ENCODE assay signal across 1 cellular context in the genomic region with DNA sequence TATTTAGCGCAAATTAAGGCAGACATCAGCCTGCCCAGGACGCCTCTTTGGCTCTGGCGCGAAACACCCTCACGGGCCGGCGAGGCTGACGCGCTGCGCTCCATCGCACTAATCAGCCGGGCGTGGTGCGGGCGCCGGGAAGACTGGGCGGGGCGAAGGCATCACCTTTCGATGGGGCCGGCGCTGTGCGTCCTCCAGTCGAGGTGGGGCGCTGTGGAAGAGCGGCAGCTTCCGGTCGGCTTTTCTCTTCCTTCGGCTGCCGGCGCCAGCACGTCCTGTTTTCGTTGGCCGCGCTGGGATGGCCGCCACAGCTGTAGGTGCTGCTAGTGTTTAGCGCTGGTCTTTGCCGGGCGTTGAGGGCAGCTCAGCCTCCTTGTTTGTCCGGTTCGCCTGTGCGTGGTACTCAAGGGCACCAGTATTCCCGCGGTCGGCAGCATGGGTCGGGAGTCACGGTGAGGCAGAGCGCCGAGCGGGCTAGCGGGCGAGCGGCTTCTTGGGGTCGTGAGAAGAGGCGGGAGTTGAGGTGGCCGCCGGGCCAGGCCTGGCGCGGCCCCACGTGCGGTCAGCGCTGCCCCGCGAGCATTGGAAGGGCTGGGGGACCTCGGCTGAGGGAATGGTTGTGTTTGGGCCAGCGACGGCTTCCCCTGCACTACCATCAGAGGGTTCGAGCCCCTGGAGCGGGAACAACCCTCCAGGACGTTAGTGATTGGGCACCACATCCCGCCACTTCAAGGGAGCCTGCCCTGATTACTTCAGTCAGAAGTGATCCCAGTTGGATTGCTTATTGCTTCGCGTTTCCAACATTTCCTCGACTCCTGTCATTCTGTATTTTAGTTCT.
A peak's percentile ranks its signal among the peaks of the same experiment; 100 is the strongest.
TF ChIP-seq lines count a peak whose summit lies in the region.

A gene with protein sequence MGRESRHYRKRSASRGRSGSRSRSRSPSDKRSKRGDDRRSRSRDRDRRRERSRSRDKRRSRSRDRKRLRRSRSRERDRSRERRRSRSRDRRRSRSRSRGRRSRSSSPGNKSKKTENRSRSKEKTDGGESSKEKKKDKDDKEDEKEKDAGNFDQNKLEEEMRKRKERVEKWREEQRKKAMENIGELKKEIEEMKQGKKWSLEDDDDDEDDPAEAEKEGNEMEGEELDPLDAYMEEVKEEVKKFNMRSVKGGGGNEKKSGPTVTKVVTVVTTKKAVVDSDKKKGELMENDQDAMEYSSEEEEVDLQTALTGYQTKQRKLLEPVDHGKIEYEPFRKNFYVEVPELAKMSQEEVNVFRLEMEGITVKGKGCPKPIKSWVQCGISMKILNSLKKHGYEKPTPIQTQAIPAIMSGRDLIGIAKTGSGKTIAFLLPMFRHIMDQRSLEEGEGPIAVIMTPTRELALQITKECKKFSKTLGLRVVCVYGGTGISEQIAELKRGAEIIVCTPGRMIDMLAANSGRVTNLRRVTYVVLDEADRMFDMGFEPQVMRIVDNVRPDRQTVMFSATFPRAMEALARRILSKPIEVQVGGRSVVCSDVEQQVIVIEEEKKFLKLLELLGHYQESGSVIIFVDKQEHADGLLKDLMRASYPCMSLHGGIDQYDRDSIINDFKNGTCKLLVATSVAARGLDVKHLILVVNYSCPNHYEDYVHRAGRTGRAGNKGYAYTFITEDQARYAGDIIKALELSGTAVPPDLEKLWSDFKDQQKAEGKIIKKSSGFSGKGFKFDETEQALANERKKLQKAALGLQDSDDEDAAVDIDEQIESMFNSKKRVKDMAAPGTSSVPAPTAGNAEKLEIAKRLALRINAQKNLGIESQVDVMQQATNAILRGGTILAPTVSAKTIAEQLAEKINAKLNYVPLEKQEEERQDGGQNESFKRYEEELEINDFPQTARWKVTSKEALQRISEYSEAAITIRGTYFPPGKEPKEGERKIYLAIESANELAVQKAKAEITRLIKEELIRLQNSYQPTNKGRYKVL (plus strand): TSS at position 276 of the 838 bp plus-strand sequence. CDS start 160 bp downstream, at position 436.

TF ChIP-seq in K562, 482 proteins besides CTCF, POLR2A, EP300 and RAD21 (continued from another document):
- TF ChIP-seq, protein P1, sequence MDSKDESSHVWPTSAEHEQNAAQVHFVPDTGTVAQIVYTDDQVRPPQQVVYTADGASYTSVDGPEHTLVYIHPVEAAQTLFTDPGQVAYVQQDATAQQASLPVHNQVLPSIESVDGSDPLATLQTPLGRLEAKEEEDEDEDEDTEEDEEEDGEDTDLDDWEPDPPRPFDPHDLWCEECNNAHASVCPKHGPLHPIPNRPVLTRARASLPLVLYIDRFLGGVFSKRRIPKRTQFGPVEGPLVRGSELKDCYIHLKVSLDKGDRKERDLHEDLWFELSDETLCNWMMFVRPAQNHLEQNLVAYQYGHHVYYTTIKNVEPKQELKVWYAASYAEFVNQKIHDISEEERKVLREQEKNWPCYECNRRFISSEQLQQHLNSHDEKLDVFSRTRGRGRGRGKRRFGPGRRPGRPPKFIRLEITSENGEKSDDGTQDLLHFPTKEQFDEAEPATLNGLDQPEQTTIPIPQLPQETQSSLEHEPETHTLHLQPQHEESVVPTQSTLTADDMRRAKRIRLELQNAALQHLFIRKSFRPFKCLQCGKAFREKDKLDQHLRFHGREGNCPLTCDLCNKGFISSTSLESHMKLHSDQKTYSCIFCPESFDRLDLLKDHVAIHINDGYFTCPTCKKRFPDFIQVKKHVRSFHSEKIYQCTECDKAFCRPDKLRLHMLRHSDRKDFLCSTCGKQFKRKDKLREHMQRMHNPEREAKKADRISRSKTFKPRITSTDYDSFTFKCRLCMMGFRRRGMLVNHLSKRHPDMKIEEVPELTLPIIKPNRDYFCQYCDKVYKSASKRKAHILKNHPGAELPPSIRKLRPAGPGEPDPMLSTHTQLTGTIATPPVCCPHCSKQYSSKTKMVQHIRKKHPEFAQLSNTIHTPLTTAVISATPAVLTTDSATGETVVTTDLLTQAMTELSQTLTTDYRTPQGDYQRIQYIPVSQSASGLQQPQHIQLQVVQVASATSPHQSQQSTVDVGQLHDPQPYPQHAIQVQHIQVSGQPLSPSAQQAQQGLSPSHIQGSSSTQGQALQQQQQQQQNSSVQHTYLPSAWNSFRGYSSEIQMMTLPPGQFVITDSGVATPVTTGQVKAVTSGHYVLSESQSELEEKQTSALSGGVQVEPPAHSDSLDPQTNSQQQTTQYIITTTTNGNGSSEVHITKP (IDR thresholded peaks at IDR 0.05; ENCODE audit: partially characterized antibody) = peak; percentile 57
- TF ChIP-seq RBM39 (optimal IDR thresholded peaks at IDR 0.05; ENCODE audit: low read depth, low read length) (no peak), ZNF175 (CRISPR knock-in tag; IDR thresholded peaks at IDR 0.05; ENCODE audit: low read depth) (0 out of 2 replicates have a peak, but pooled peaks have one; percentile 47), ZNF263 (CRISPR knock-in tag; IDR thresholded peaks at IDR 0.05; ENCODE audit: borderline replicate concordance) (no peak), JUND (IDR thresholded peaks at IDR 0.05; ENCODE audit: borderline replicate concordance, low read depth, low read length) (peak; percentile 47), JUND (tag; IDR thresholded peaks at IDR 0.05; ENCODE audit: borderline replicate concordance, low read depth, low read length) (no peak; the same call in 2 of the 3 replicates), L3MBTL2 (IDR thresholded peaks at IDR 0.05) (peak; percentile 93), HNRNPLL (IDR thresholded peaks at IDR 0.05; ENCODE audit: low read depth, low read length, poor library complexity, severe bottlenecking) (peak; percentile 75), MAZ (CRISPR knock-in tag; conservative IDR thresholded peaks at IDR 0.05 in 1 of 2, IDR thresholded peaks at IDR 0.05 in 1 of 2) (peak; percentile 69 to 79; a peak in 3 of 4 replicates), CTBP1 (IDR thresholded peaks at IDR 0.05; ENCODE audit: borderline replicate concordance) (peak; percentile 99), ZNF165 (CRISPR knock-in tag; IDR thresholded peaks at IDR 0.05; ENCODE audit: borderline replicate concordance) (no peak), SMARCA5 (IDR thresholded peaks at IDR 0.05) (no peak), ETV5 (CRISPR knock-in tag; IDR thresholded peaks at IDR 0.05; ENCODE audit: low read depth) (peak; percentile 98), RCOR1 (IDR thresholded peaks at IDR 0.05; ENCODE audit: borderline replicate concordance in 1 of 2, low read depth in 2 of 2, low read length in 2 of 2) (peak; percentile 58 to 94; a peak in 2 of 4 replicates), RB1 (IDR thresholded peaks at IDR 0.05; ENCODE audit: low read depth) (peak; percentile 97), FIP1L1 (IDR thresholded peaks at IDR 0.05; ENCODE audit: low read depth, low read length, poor library complexity, severe bottlenecking) (peak; percentile 85), CBX1 (IDR thresholded peaks at IDR 0.05; ENCODE audit: low read depth) (no peak), HDAC1 (IDR thresholded peaks at IDR 0.05) (peak in 1 of 2 experiments; percentile 95; a peak in 2 of 4 replicates), HDGF (IDR thresholded peaks at IDR 0.05) (no peak), ZBED1 (IDR thresholded peaks at IDR 0.05) (0 out of 2 replicates have a peak, but pooled peaks have one; percentile 47), RBFOX2 (IDR thresholded peaks at IDR 0.05; ENCODE audit: low read depth, low read length) (peak; percentile 100)
- TF ChIP-seq, protein P2, sequence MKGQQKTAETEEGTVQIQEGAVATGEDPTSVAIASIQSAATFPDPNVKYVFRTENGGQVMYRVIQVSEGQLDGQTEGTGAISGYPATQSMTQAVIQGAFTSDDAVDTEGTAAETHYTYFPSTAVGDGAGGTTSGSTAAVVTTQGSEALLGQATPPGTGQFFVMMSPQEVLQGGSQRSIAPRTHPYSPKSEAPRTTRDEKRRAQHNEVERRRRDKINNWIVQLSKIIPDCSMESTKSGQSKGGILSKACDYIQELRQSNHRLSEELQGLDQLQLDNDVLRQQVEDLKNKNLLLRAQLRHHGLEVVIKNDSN (CRISPR knock-in tag; IDR thresholded peaks at IDR 0.05) = peak; percentile 39; the same call in 1 of the 2 replicates
- TF ChIP-seq, protein P3, sequence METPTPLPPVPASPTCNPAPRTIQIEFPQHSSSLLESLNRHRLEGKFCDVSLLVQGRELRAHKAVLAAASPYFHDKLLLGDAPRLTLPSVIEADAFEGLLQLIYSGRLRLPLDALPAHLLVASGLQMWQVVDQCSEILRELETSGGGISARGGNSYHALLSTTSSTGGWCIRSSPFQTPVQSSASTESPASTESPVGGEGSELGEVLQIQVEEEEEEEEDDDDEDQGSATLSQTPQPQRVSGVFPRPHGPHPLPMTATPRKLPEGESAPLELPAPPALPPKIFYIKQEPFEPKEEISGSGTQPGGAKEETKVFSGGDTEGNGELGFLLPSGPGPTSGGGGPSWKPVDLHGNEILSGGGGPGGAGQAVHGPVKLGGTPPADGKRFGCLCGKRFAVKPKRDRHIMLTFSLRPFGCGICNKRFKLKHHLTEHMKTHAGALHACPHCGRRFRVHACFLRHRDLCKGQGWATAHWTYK (CRISPR knock-in tag; IDR thresholded peaks at IDR 0.05) = peak; percentile 12; the same call in 1 of the 2 replicates
- TF ChIP-seq, protein P4, sequence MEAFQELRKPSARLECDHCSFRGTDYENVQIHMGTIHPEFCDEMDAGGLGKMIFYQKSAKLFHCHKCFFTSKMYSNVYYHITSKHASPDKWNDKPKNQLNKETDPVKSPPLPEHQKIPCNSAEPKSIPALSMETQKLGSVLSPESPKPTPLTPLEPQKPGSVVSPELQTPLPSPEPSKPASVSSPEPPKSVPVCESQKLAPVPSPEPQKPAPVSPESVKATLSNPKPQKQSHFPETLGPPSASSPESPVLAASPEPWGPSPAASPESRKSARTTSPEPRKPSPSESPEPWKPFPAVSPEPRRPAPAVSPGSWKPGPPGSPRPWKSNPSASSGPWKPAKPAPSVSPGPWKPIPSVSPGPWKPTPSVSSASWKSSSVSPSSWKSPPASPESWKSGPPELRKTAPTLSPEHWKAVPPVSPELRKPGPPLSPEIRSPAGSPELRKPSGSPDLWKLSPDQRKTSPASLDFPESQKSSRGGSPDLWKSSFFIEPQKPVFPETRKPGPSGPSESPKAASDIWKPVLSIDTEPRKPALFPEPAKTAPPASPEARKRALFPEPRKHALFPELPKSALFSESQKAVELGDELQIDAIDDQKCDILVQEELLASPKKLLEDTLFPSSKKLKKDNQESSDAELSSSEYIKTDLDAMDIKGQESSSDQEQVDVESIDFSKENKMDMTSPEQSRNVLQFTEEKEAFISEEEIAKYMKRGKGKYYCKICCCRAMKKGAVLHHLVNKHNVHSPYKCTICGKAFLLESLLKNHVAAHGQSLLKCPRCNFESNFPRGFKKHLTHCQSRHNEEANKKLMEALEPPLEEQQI (IDR thresholded peaks at IDR 0.05) = peak; percentile 50
- TF ChIP-seq, protein P5, sequence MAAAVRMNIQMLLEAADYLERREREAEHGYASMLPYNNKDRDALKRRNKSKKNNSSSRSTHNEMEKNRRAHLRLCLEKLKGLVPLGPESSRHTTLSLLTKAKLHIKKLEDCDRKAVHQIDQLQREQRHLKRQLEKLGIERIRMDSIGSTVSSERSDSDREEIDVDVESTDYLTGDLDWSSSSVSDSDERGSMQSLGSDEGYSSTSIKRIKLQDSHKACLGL (CRISPR knock-in tag; IDR thresholded peaks at IDR 0.05; ENCODE audit: borderline replicate concordance, poor library complexity, severe bottlenecking) = peak; percentile 29
